Comparison of ENCODE assay signal across 10 cellular contexts in the genomic region with DNA sequence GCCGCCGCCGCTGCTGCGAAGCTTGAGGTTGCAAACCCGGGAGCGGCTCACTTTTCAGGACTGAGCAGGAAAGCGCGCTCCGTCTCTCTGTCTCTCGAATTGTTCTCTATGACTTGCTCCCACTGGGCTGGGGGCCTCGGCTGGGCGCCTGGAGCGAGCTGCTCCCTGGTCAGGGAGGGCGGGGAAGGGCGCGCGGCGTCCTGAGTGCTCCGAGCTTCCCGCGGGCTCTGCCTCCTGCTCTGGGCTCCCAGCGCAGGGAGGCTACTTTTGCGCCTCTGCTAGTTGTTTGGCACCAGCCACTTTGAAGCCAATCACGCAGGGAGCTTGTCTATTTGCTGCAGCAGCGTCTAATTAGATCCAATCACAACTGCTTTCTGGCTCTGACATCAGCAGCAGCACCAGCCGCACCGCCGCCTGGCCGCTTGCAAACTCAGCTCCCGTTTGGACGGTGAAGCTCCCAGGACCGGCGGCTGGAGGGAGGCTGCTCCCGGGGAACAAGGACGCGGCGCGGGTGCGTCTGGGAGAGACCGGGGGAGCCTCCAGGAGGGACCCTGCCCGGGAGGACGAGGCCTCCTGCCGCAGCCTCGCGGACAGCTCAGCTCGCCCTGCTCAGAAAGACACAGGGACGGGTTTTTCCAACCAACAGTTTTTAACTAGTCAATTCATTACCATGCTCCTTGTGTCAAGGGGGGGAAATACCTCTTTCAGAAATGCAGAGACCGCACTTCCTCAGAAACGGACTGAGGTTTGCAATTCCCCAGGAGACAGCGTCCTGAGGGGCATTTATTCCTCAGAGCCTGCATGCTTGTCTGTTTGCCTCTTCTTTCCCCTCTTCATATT. TPM values are rescaled to one million over a fixed set of nuclear protein-coding genes. Genes with fewer than 3 reads are reported as not detected.
DNase-seq lines count a peak whose midpoint lies in the region; ATAC-seq, FAIRE-seq and TF ChIP-seq lines count a peak whose summit lies in the region.
"Had no signal": no experiment of that assay in that cellular context is flagged by ENCODE, and none has a peak within 500 bp of the region (broad histone marks: within the 10 kb centered on the region; RNA-seq: fewer than 3 reads in every experiment).

Gene ADARB2 (minus strand): TSS at position 304 of the 840 bp plus-strand sequence.

- no peak within 1 kb of the TSS for H2AK5ac ChIP-seq in H1 (ENCODE audit: low read depth, low read length)

- H2BK120ac ChIP-seq in H1 (replicated peaks; ENCODE audit: low read depth, low read length) = no peak within 1 kb of the TSS

- H2BK15ac ChIP-seq in H1 (ENCODE audit: low read length) = no peak within 1 kb of the TSS

- no peaks in the 10 kb centered on the region for H3K9me3 ChIP-seq in CD4-positive, alpha-beta memory T cell (ENCODE audit: control insufficient read depth in 1 of 2, low read length in 2 of 2)
- H3K9me3 ChIP-seq in H1 (ENCODE audit: insufficient read depth in 2 of 2, low read depth in 1 of 2, low read length in 1 of 2) (no peaks in the 10 kb centered on the region), neuron (ENCODE audit: low read length) (no peaks in the 10 kb centered on the region)

- no peak for TF ChIP-seq POLR2A in H1 (IDR thresholded peaks at IDR 0.05; ENCODE audit: control extremely low read depth in 1 of 2, low read depth in 2 of 2, low read length in 2 of 2)

- H3K9me3 Mint-ChIP-seq in CD4-positive, alpha-beta memory T cell = peaks cover 0 to 4% (median 0%) of the 10 kb centered on the region in 8 donors

- no peak within 1 kb of the TSS for H3K4me3 ChIP-seq in CD4-positive, alpha-beta memory T cell (ENCODE audit: low read length in 2 of 2)
- H3K4me3 ChIP-seq in H1 (ENCODE audit: extremely low read depth in 1 of 4, insufficient read depth in 2 of 4, low read depth in 3 of 4, low read length in 4 of 4) (peak within 1 kb of the TSS; percentile 41 to 68 (median 54)), neuron (ENCODE audit: low read length) (peak within 1 kb of the TSS; percentile 40)

- peaks cover 16% of the 10 kb centered on the region for H3K27me3 ChIP-seq in CD4-positive, alpha-beta memory T cell (ENCODE audit: insufficient read depth, low read length)
- H3K27me3 ChIP-seq in H1 (replicated peaks in 1 of 4; ENCODE audit: control insufficient read depth in 3 of 4, extremely low read depth in 1 of 4, insufficient read depth in 3 of 4, low read length in 3 of 4) (peaks cover 0 to 28% (median 20%) of the 10 kb centered on the region in 4 experiments; a peak in 6 of 7 replicates), neuron (ENCODE audit: insufficient read depth, low read length) (peaks cover 66% of the 10 kb centered on the region)

- H3K4me1 ChIP-seq in CD4-positive, alpha-beta memory T cell (ENCODE audit: insufficient read depth, low read length) = no peaks in the 10 kb centered on the region
- H3K4me1 ChIP-seq in H1 (replicated peaks in 1 of 4; ENCODE audit: control insufficient read depth in 3 of 4, insufficient read depth in 4 of 4, low read length in 3 of 4) = peaks cover 0 to 11% (median 4%) of the 10 kb centered on the region in 4 experiments; a peak in 5 of 7 replicates
- H3K4me1 ChIP-seq in neuron (ENCODE audit: insufficient read depth, low read length) = peaks cover 14% of the 10 kb centered on the region

- no peak within 1 kb of the TSS for H2BK20ac ChIP-seq in H1 (ENCODE audit: low read length)

- H3K18ac ChIP-seq in H1 (ENCODE audit: extremely low read depth, low read length) = no peak within 1 kb of the TSS; the same call in 1 of the 2 replicates

- H3K9ac ChIP-seq in H1 (replicated peaks in 1 of 4; ENCODE audit: extremely low read depth in 1 of 4, low read depth in 3 of 4, low read length in 3 of 4) = no peak within 1 kb of the TSS

- H4K20me1 ChIP-seq in H1 (replicated peaks in 1 of 2; ENCODE audit: control insufficient read depth in 1 of 2, insufficient read depth in 2 of 2, low read length in 2 of 2) = peaks cover 0 to 1% of the 10 kb centered on the region in 2 experiments

- no peaks in the 10 kb centered on the region for H3K36me3 Mint-ChIP-seq in CD4-positive, alpha-beta memory T cell

- peak within 1 kb of the TSS; percentile 2 for H3K56ac ChIP-seq in H1 (replicated peaks; ENCODE audit: insufficient read length, low read depth, low read length)

- peak within 1 kb of the TSS; percentile 75 to 86 for H3K4me2 ChIP-seq in H1 (ENCODE audit: insufficient read depth in 1 of 2, low read depth in 2 of 2, low read length in 2 of 2)

- no peak within 1 kb of the TSS for H2BK5ac ChIP-seq in H1 (ENCODE audit: low read depth, low read length)

- H3K27ac ChIP-seq in CD4-positive, alpha-beta memory T cell (ENCODE audit: low read depth, low read length) = no peak within 1 kb of the TSS
- no peak within 1 kb of the TSS for H3K27ac ChIP-seq in H1 (ENCODE audit: low read depth, low read length)
- H3K27ac ChIP-seq: HL-60 had no signal

- no peak within 1 kb of the TSS for H2BK12ac ChIP-seq in H1 (ENCODE audit: low read depth, low read length)

- H2AFZ ChIP-seq in H1 (ENCODE audit: low read length) (peak within 1 kb of the TSS; percentile 64), neuron (ENCODE audit: low read depth, low read length) (peak within 1 kb of the TSS; percentile 91)

- 2% methylated on average over 45 of the region's 50 CpGs; no CpG with 5 or more reads in 1 of the 2 experiments for WGBS in H1 (ENCODE audit: extremely low coverage in 1 of 2, insufficient coverage in 1 of 2, insufficient read length in 1 of 2, insufficient replicate concordance in 2 of 2, low coverage in 1 of 2, low lambda C conversion rate in 2 of 2, missing lambda C conversion rate in 1 of 2), 2 experiments

- intact Hi-C loops in CD4-positive, alpha-beta memory T cell (cut with micrococcal nuclease) = no loop called here

- no peak for TF ChIP-seq CTCF in H1 (IDR thresholded peaks at IDR 0.05; ENCODE audit: control extremely low read depth in 1 of 3, insufficient read depth in 1 of 3, low read depth in 1 of 3, low read length in 3 of 3)

- ATAC-seq in GM18909 (IDR thresholded peaks at IDR 0.05; ENCODE audit: poor library complexity, unreplicated experiment) (peak; percentile 83), HG03045 (IDR thresholded peaks at IDR 0.05; ENCODE audit: unreplicated experiment) (peak; percentile 69)

- no peak within 1 kb of the TSS for H4K5ac ChIP-seq in H1 (ENCODE audit: insufficient read length, low read depth, low read length)

- peak within 1 kb of the TSS; percentile 45; the same call in 1 of the 2 replicates for H4K8ac ChIP-seq in H1 (ENCODE audit: extremely low read depth, insufficient read depth, low read length)

- H3K14ac ChIP-seq in H1 (ENCODE audit: insufficient read length) = no peak within 1 kb of the TSS

- no peak for DNase-seq in CD4-positive, alpha-beta memory T cell
- peak; percentile 91 to 94 for DNase-seq in NCI-H526 (lab: John Stamatoyannopoulos, UW)
- DNase-seq in H1 (ENCODE audit: low read depth in 1 of 2, low spot score in 2 of 2) = peak; percentile 70 to 85
- DNase-seq in foreskin melanocyte = no peak
- DNase-seq in SW 1271 (lab: John Stamatoyannopoulos, UW) = no peak

- H3K4me3 Mint-ChIP-seq in CD4-positive, alpha-beta memory T cell = peak within 1 kb of the TSS in 5 of 8 donors; percentile 5 to 49 (median 31)

- no peaks in the 10 kb centered on the region for H3K79me2 ChIP-seq in H1 (ENCODE audit: control insufficient read depth in 1 of 2, insufficient read depth in 2 of 2, low read length in 2 of 2)

- peaks cover 51 to 52% of the 10 kb centered on the region in 2 donors for H3K27me3 Mint-ChIP-seq in CD4-positive, alpha-beta memory T cell

- POLR2A ChIA-PET in CD4-positive, alpha-beta memory T cell (lab: Charles Lee; ENCODE audit: partially characterized antibody) = no interaction called here
- POLR2A ChIA-PET in H1 (lab: Charles Lee; ENCODE audit: partially characterized antibody) = interaction anchor here (0.8 kb wide), 1 partner anchor 446 kb away, joined by 3 read pairs; no protein-coding TSS in a partner anchor

- no peak within 1 kb of the TSS for H3K4ac ChIP-seq in H1 (replicated peaks; ENCODE audit: insufficient read length, low read depth, low read length)

- peak in 1 of 2 experiments; percentile 4; a peak in 1 of 4 replicates for TF ChIP-seq RAD21 in H1 (IDR thresholded peaks at IDR 0.05 in 1 of 2, conservative IDR thresholded peaks at IDR 0.05 in 1 of 2; ENCODE audit: low read depth in 2 of 2, low read length in 2 of 2)

- peaks cover 11% of the 10 kb centered on the region; the same call in 1 of the 2 replicates for H3K23me2 ChIP-seq in H1 (ENCODE audit: low read depth, low read length)

- no peak within 1 kb of the TSS for H3K23ac ChIP-seq in H1 (ENCODE audit: insufficient read length)

- CTCF ChIA-PET in CD4-positive, alpha-beta memory T cell (lab: Charles Lee; ENCODE audit: partially characterized antibody) = no interaction called here
- CTCF ChIA-PET in H1 (lab: Charles Lee; ENCODE audit: partially characterized antibody) = interaction anchor here (0.8 to 3.8 kb wide), 6 partner anchors 10 to 40 kb away, joined by 3 to 14 read pairs (median 4); no protein-coding TSS in a partner anchor

- H3K4me1 Mint-ChIP-seq in CD4-positive, alpha-beta memory T cell = peaks cover 0 to 11% (median 10%) of the 10 kb centered on the region in 4 donors

- TF ChIP-seq EP300 in H1 (IDR thresholded peaks at IDR 0.05; ENCODE audit: borderline replicate concordance in 1 of 2, low read depth in 2 of 2, low read length in 2 of 2) = no peak

- FAIRE-seq in H1 (lab: Jason Lieb, UNC) = peak; percentile 32

- no peaks in the 10 kb centered on the region for H3K79me1 ChIP-seq in H1 (ENCODE audit: low read depth, low read length)

- no peak within 1 kb of the TSS for H4K91ac ChIP-seq in H1 (replicated peaks; ENCODE audit: insufficient read length, low read length)

- no peaks in the 10 kb centered on the region for H3K36me3 ChIP-seq in CD4-positive, alpha-beta memory T cell (ENCODE audit: insufficient read depth, low read length)
- H3K36me3 ChIP-seq in H1 (ENCODE audit: control insufficient read depth in 2 of 4, insufficient read depth in 4 of 4, low read length in 3 of 4) (no peaks in the 10 kb centered on the region), neuron (ENCODE audit: insufficient read depth, low read length) (no peaks in the 10 kb centered on the region)

- no peak within 1 kb of the TSS for H3K27ac Mint-ChIP-seq in CD4-positive, alpha-beta memory T cell

TF ChIP-seq in H1, 55 proteins besides CTCF, POLR2A, EP300 and RAD21 (continues in another document):
- TF ChIP-seq MAFK (IDR thresholded peaks at IDR 0.05; ENCODE audit: low read depth, low read length) (no peak), CEBPB (IDR thresholded peaks at IDR 0.05; ENCODE audit: low read depth, low read length) (no peak)

RNA-seq across cellular contexts. Expression of gene ADARB2, which starts in this region (rescaled TPM):
- total RNA-seq in CD4-positive, alpha-beta memory T cell = 10 to 100 TPM; 13.5 to 14.1 TPM
- not detected for polyA plus RNA-seq in CD4-positive, alpha-beta memory T cell
- 2.7 and 2.8 TPM in 2 replicates for total RNA-seq in H1 (2021; fragmentation: NEBNext Ultra II Directional; extraction: Animal tissue kit (Norgen Biotek cat#: 25700))
- polyA plus RNA-seq in H1 (2011; rRNA removed) = 2.2 and 3.9 TPM in 2 replicates
- 3.0 TPM for polyA plus RNA-seq in H1 (2011; cell fraction: cytosol; rRNA removed)
- 7.6 TPM for polyA plus RNA-seq in H1 (2011; cell fraction: nucleus; rRNA removed)
- 1.7 to 2.8 TPM (median 2.0 TPM) in 4 replicates for polyA plus RNA-seq in H1 (2012, experiment 1 of 2)
- 0.47 TPM for polyA plus RNA-seq in H1 (2012, experiment 2 of 2)
- 0.81 TPM for polyA plus RNA-seq in H1 (2013, experiment 1 of 2)
- 0.81 TPM for polyA plus RNA-seq in H1 (2013, experiment 2 of 2)
- 1.8 and 2.1 TPM in 2 replicates for polyA minus RNA-seq in H1 (2011; rRNA and poly(A)+ RNA removed)
- 1.4 TPM for polyA minus RNA-seq in H1 (2011; cell fraction: cytosol; rRNA and poly(A)+ RNA removed)
- 6.6 TPM for polyA minus RNA-seq in H1 (2011; cell fraction: nucleus; rRNA and poly(A)+ RNA removed)
- total RNA-seq: fibroblast of lung had no signal
- polyA plus RNA-seq: fibroblast of lung had no signal

Comparison
In these comparisons a context has a peak if more than half of its experiments do, and no peak if none do; other contexts are left out.
1. DNase-seq: peak in NCI-H526 (2 of 2) and H1 (2 of 2); none in CD4-positive, alpha-beta memory T cell (0 of 5), foreskin melanocyte (single experiment) and SW 1271 (0 of 2).
2. H3K4me3 ChIP-seq: peak in H1 (4 of 4) and neuron (single experiment); none in CD4-positive, alpha-beta memory T cell (0 of 2).